In the genomic region with DNA sequence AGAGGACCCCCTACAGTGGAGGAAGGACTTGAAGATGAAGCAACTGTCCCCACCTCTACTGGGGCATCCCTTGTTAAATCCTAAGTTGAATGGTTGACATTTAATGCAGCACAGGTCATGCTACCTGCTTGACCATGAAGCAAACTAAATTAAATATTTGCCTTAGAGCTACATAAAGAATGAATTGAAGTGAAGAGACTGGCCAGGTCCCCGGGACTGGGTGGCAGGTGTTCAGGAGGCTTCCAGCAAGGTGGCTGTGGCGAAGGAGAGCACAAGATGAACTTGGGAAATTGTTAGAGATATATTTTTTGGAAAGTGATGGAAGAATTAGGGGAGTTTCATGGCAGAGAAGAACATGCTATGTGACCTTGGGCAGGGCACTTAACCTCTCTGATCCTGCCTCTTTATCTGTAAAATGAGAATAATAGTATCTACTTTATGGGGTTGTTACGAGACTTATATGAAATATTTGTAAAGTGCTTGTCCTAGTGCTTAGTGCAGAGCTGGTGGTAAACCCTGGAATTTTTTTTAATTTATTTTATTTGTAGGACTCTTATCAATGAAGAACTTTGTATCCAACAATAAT, we compare ENCODE assay signal across 16 cellular contexts. TPM values are rescaled to one million over a fixed set of nuclear protein-coding genes. Genes with fewer than 3 reads are reported as not detected.
A peak's percentile ranks its signal among the peaks of the same experiment; 100 is the strongest.
DNase-seq lines count a peak whose midpoint lies in the region; ATAC-seq and TF ChIP-seq lines count a peak whose summit lies in the region.
"Had no signal": no experiment of that assay in that cellular context is flagged by ENCODE, and none has a peak within 500 bp of the region (broad histone marks: within the 10 kb centered on the region; RNA-seq: fewer than 3 reads in every experiment).

No MANE protein-coding gene starts in this region.

- no peak overlapping the region for H3K4me3 ChIP-seq in osteoblast (ENCODE audit: insufficient read depth, low read length)
- H3K4me3 ChIP-seq in upper lobe of right lung = no peak overlapping the region
- H3K4me3 ChIP-seq: BLaER1, SJCRH30 had no signal

- no peak overlapping the region for H2AFZ ChIP-seq in osteoblast (ENCODE audit: low read length)

- no peaks in the 10 kb centered on the region for H3K36me3 ChIP-seq in osteoblast (ENCODE audit: insufficient read depth, low read length)
- H3K36me3 ChIP-seq in upper lobe of right lung = no peaks in the 10 kb centered on the region
- H3K36me3 ChIP-seq: BLaER1, SJCRH30 had no signal

- H3K36me3 Mint-ChIP-seq in nephron progenitor cell (ENCODE audit: low read depth) = peaks cover 15% of the 10 kb centered on the region

- H3K27me3 ChIP-seq in osteoblast (ENCODE audit: insufficient read depth, low read length) (peaks cover 60% of the 10 kb centered on the region), upper lobe of right lung (no peaks in the 10 kb centered on the region)
- H3K27me3 ChIP-seq: BLaER1, SJCRH30 had no signal

- DNase-seq in NCI-H345 treated with DMSO at 0.1 percent for 48 hours (lab: John Stamatoyannopoulos, UW; ENCODE audit: unreplicated experiment) = peak; percentile 55
- DNase-seq in NCI-H345 (lab: John Stamatoyannopoulos, UW) = no peak
- DNase-seq in DMS53 treated with DMSO at 0.1 percent for 48 hours (lab: John Stamatoyannopoulos, UW; ENCODE audit: unreplicated experiment) = peak; percentile 48
- DNase-seq in nephron progenitor cell = no peak
- no peak for DNase-seq in activated T-cell treated with anti-CD3 and anti-CD28 coated beads for 4 hours
- DNase-seq in osteoblast (ENCODE audit: insufficient read length, low spot score, missing footprints) = no peak
- no peak for DNase-seq in upper lobe of right lung
- DNase-seq: activated CD4-positive, alpha-beta T cell treated with anti-CD3 and anti-CD28 coated beads for 1 hour; foreskin melanocyte; H7; NCI-H1436 had no signal

- intact Hi-C loops in upper lobe of right lung (cut with DNase I) = no loop called here

- peaks cover 12% of the 10 kb centered on the region for H4K20me1 ChIP-seq in osteoblast (ENCODE audit: insufficient read depth, low read length)

- H3K27me3 Mint-ChIP-seq in nephron progenitor cell (ENCODE audit: low read depth, poor library complexity) = peaks cover 7% of the 10 kb centered on the region

- no peak for ATAC-seq in upper lobe of right lung

- H3K27ac Mint-ChIP-seq in nephron progenitor cell = peak overlapping the region; percentile 53

- peaks cover 8% of the 10 kb centered on the region for H3K9me3 Mint-ChIP-seq in nephron progenitor cell

- H3K4me1 ChIP-seq in osteoblast (ENCODE audit: insufficient read depth, low read length) (peaks cover 13% of the 10 kb centered on the region), upper lobe of right lung (no peaks in the 10 kb centered on the region)

- no peak overlapping the region for H3K4me2 ChIP-seq in osteoblast (ENCODE audit: insufficient read depth, low read length)
- H3K4me2 ChIP-seq: BLaER1 had no signal

- no peak overlapping the region for H3K4me3 Mint-ChIP-seq in nephron progenitor cell

- H3K27ac ChIP-seq in VCaP (peak overlapping the region; percentile 58), osteoblast (ENCODE audit: low read depth, low read length) (no peak overlapping the region), upper lobe of right lung (no peak overlapping the region)
- H3K27ac ChIP-seq: BLaER1, epithelial cell of prostate, SJCRH30 had no signal

- TF ChIP-seq CTCF in VCaP (conservative IDR thresholded peaks at IDR 0.05) (no peak), nephron progenitor cell (IDR thresholded peaks at IDR 0.05) (no peak), osteoblast (IDR thresholded peaks at IDR 0.05; ENCODE audit: extremely low read depth, low read depth, low read length) (no peak), upper lobe of right lung (IDR thresholded peaks at IDR 0.05) (no peak)

- H3K9me3 ChIP-seq in osteoblast (ENCODE audit: low read depth, low read length) = no peaks in the 10 kb centered on the region
- H3K9me3 ChIP-seq in upper lobe of right lung = no peaks in the 10 kb centered on the region
- H3K9me3 ChIP-seq: BLaER1, SJCRH30 had no signal

- peaks cover 80% of the 10 kb centered on the region for H3K4me1 Mint-ChIP-seq in nephron progenitor cell

- H3K79me2 ChIP-seq in osteoblast (ENCODE audit: insufficient read depth, low read length) = no peaks in the 10 kb centered on the region

RNA-seq across cellular contexts. Expression of gene EFR3B, which starts 37.3 kb away (rescaled TPM):
- total RNA-seq in osteoblast (0.72 and 0.88 TPM in 2 replicates), upper lobe of right lung (10.7 TPM)
- total RNA-seq: bronchial epithelial cell had no signal

Comparison
In these comparisons a context has a peak if more than half of its experiments do, and no peak if none do; other contexts are left out.
1. DNase-seq: peak in NCI-H345 treated with DMSO at 0.1 percent for 48 hours (single experiment) and DMS53 treated with DMSO at 0.1 percent for 48 hours (single experiment); none in NCI-H345 (single experiment), nephron progenitor cell (single experiment), activated T-cell treated with anti-CD3 and anti-CD28 coated beads for 4 hours (single experiment), osteoblast (single experiment) and upper lobe of right lung (single experiment).